Comparison of ENCODE assay signal across 20 cellular contexts in the genomic region with DNA sequence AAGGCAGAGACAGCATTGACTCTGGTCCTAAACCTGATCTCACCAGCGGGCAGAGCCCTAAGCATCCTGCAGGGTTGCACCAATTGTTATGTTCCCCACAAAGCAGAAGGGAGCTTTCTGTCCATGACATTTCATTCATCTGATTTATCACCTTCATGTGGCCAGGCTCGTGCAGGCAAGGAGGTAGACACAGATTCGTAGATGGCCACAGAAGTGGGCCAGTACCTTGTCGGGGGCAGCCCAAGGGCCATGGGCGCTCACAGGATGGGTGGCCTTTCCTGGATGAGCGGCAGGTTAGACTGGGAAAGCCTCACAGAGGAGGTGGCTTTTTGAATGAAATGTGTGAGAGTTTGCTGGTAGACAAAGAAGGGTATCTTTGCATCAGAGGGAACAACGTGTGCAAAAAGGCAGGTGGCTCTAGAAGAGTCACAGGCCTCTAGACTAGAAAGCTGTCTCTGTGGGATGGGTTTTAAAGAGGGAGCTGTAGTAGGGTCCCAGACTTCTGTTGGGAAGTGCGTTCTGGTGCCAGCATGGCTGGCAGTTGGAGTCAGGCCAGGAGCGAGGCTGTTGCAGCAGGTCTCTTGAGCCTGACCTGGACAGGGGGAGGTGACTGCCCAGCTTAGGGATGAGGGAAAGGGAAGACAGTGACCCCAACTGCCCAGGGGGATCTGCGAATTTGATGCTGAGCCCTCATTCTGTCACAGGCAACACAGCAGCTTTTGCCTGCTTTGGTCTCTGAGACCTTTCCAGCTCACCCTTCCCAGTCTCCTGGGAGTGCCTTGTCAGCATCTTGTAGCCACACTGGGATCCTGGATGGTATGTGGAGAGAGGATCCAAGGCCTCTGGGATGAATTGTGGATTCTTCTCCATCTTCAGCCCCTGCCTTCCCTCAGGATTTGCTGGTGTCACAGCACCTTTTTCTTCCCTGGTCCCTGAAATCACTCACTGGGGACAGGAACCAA. TPM values are rescaled to one million over a fixed set of nuclear protein-coding genes. Genes with fewer than 3 reads are reported as not detected.
DNase-seq lines count a peak whose midpoint lies in the region; ATAC-seq, FAIRE-seq and TF ChIP-seq lines count a peak whose summit lies in the region.
"Had no signal": no experiment of that assay in that cellular context is flagged by ENCODE, and none has a peak within 500 bp of the region (broad histone marks: within the 10 kb centered on the region; RNA-seq: fewer than 3 reads in every experiment).

No MANE protein-coding gene starts in this region.

- peak overlapping the region in 1 of 3 experiments; percentile 9 for H3K4me3 ChIP-seq in keratinocyte (ENCODE audit: control insufficient read depth in 2 of 3, extremely low read depth in 1 of 3, insufficient read depth in 2 of 3, low read depth in 1 of 3, low read length in 3 of 3)
- H3K4me3 ChIP-seq in retinal pigment epithelial cell (ENCODE audit: low read length) = peak overlapping the region; percentile 90

- H3K36me3 Mint-ChIP-seq in Calu3 (ENCODE audit: insufficient read depth, unreplicated experiment) = peaks cover 47% of the 10 kb centered on the region
- H3K36me3 Mint-ChIP-seq in activated T-helper 17 cell treated with anti-CD3 and anti-CD28 coated beads, Interleukin-2, amount 50 U/mL, for 72 hours (ENCODE audit: low read depth) = peaks cover 25% of the 10 kb centered on the region
- H3K36me3 Mint-ChIP-seq: activated naive CD4-positive, alpha-beta T cell treated with anti-CD3 and anti-CD28 coated beads, Interleukin-2, amount 50 U/mL, for 24 hours; natural killer cell treated with Interleukin-12 subunit alpha and Interleukin-12 subunit beta and Interleukin-15 and Interleukin-18, amount 100 ng/mL, for 72 hours; stimulated activated naive B cell treated with anti-CD40 and anti-IgM and Interleukin-4, amounts not matched to agents 10 μg/mL and 1 μg/mL and 100 μg/mL, for 72 hours; T-cell had no signal

- H3K36me3 ChIP-seq in keratinocyte (ENCODE audit: control insufficient read depth in 2 of 2, extremely low read depth in 1 of 2, insufficient read depth in 2 of 2, low read length in 2 of 2) = peaks cover 2 to 20% of the 10 kb centered on the region in 2 experiments
- H3K36me3 ChIP-seq: heart left ventricle had no signal

- H3K4me1 Mint-ChIP-seq in Calu3 (ENCODE audit: low read depth, unreplicated experiment) = peaks cover 68% of the 10 kb centered on the region
- H3K4me1 Mint-ChIP-seq in activated T-helper 17 cell treated with anti-CD3 and anti-CD28 coated beads, Interleukin-2, amount 50 U/mL, for 72 hours = peaks cover 17% of the 10 kb centered on the region

- peak overlapping the region; percentile 89 for H3K4me2 ChIP-seq in keratinocyte (ENCODE audit: control insufficient read depth, extremely low read depth, insufficient read depth, low read depth, low read length)
- H3K4me2 ChIP-seq: KMS-11 had no signal

- BruUV-seq in Calu3 (replicated peaks; lab: Mats Ljungman, UMichigan) = no TSS peak

- H4K20me1 ChIP-seq in keratinocyte (ENCODE audit: control insufficient read depth, extremely low read depth, insufficient read depth, low read length) = peaks cover 27% of the 10 kb centered on the region

- ATAC-seq in activated T-helper 17 cell treated with anti-CD3 and anti-CD28 coated beads, Interleukin-2, amount 50 U/mL, for 72 hours (replicated peaks) = no peak
- ATAC-seq: heart left ventricle; natural killer cell treated with Interleukin-12 subunit alpha and Interleukin-12 subunit beta and Interleukin-15 and Interleukin-18, amount 100 ng/mL, for 72 hours; Panc1; stimulated activated naive B cell treated with anti-CD40 and anti-IgM and Interleukin-4, amounts not matched to agents 10 μg/mL and 1 μg/mL and 100 μg/mL, for 72 hours; T-cell had no signal

- H3K79me2 ChIP-seq in keratinocyte (ENCODE audit: control insufficient read depth, insufficient read depth, low read length) = peaks cover 68% of the 10 kb centered on the region

- peaks cover 16% of the 10 kb centered on the region for H3K9me1 ChIP-seq in keratinocyte (ENCODE audit: control insufficient read depth, extremely low read depth, insufficient read depth, low read length)

- no peaks in the 10 kb centered on the region for H3K9me3 ChIP-seq in keratinocyte (ENCODE audit: control insufficient read depth, low read depth, low read length)

- no peaks in the 10 kb centered on the region for H3K27me3 ChIP-seq in keratinocyte (ENCODE audit: control insufficient read depth, extremely low read depth, insufficient read depth, low read length)

- H3K9ac ChIP-seq in keratinocyte (ENCODE audit: control insufficient read depth, extremely low read depth, insufficient read depth, low read length) = no peak overlapping the region
- H3K9ac ChIP-seq: KMS-11 had no signal

- no peaks in the 10 kb centered on the region for H3K9me3 Mint-ChIP-seq in Calu3 (ENCODE audit: low read depth, unreplicated experiment)
- H3K9me3 Mint-ChIP-seq in activated T-helper 17 cell treated with anti-CD3 and anti-CD28 coated beads, Interleukin-2, amount 50 U/mL, for 72 hours = no peaks in the 10 kb centered on the region
- H3K9me3 Mint-ChIP-seq: activated naive CD4-positive, alpha-beta T cell treated with anti-CD3 and anti-CD28 coated beads, Interleukin-2, amount 50 U/mL, for 24 hours; natural killer cell treated with Interleukin-12 subunit alpha and Interleukin-12 subunit beta and Interleukin-15 and Interleukin-18, amount 100 ng/mL, for 72 hours; stimulated activated naive B cell treated with anti-CD40 and anti-IgM and Interleukin-4, amounts not matched to agents 10 μg/mL and 1 μg/mL and 100 μg/mL, for 72 hours; T-cell had no signal

- peak overlapping the region; percentile 84 for H3K4me3 Mint-ChIP-seq in Calu3 (ENCODE audit: low read depth, unreplicated experiment)
- peak overlapping the region; percentile 95 for H3K4me3 Mint-ChIP-seq in activated T-helper 17 cell treated with anti-CD3 and anti-CD28 coated beads, Interleukin-2, amount 50 U/mL, for 72 hours
- H3K4me3 Mint-ChIP-seq: activated naive CD4-positive, alpha-beta T cell treated with anti-CD3 and anti-CD28 coated beads, Interleukin-2, amount 50 U/mL, for 24 hours; natural killer cell treated with Interleukin-12 subunit alpha and Interleukin-12 subunit beta and Interleukin-15 and Interleukin-18, amount 100 ng/mL, for 72 hours; stimulated activated naive B cell treated with anti-CD40 and anti-IgM and Interleukin-4, amounts not matched to agents 10 μg/mL and 1 μg/mL and 100 μg/mL, for 72 hours; T-cell had no signal

- no peak for TF ChIP-seq CTCF in Calu3 (IDR thresholded peaks at IDR 0.05; ENCODE audit: unreplicated experiment)
- TF ChIP-seq CTCF in keratinocyte (optimal IDR thresholded peaks at IDR 0.05 in 1 of 3, IDR thresholded peaks at IDR 0.05 in 1 of 3, conservative IDR thresholded peaks at IDR 0.05 in 1 of 3; ENCODE audit: extremely low read depth in 1 of 3, insufficient read depth in 2 of 3, low read length in 3 of 3) = no peak
- no peak for TF ChIP-seq CTCF in retinal pigment epithelial cell (conservative IDR thresholded peaks at IDR 0.05; ENCODE audit: low read depth, low read length)

- CTCF ChIA-PET in Calu3 (lab: Charles Lee) = no interaction called here

- intact Hi-C loops in Calu3 (cut with micrococcal nuclease; ENCODE audit: unreplicated experiment) = loop anchor here (5.0 kb wide), 1 partner anchor 44 kb away; no protein-coding TSS in a partner anchor

- DNase-seq in Calu3 = no peak
- DNase-seq in keratinocyte (ENCODE audit: low read depth, low spot score) = no peak
- DNase-seq in retinal pigment epithelial cell (ENCODE audit: low read depth) = no peak
- DNase-seq in activated CD8-positive, alpha-beta memory T cell treated with anti-CD3 and anti-CD28 coated beads, Interleukin-2, amount 50 U/mL, for 48 hours = no peak
- DNase-seq in iPS-NIHi11 (ENCODE audit: low spot score) = no peak
- no peak for DNase-seq in activated CD4-positive, CD25-positive, alpha-beta regulatory T cell (lab: John Stamatoyannopoulos, UW)
- no peak for DNase-seq in HPDE6-E6E7 (ENCODE audit: extremely low spot score)
- DNase-seq: activated CD4-positive, CD25-positive, alpha-beta regulatory T cell treated with anti-CD3 and anti-CD28 coated beads, Interleukin-2, amount 50 U/mL, for 72 hours; activated CD8-positive, alpha-beta memory T cell treated with anti-CD3 and anti-CD28 coated beads, Interleukin-2, amount 50 U/mL, for 4 hours; NCI-H1436 treated with DMSO at 0.1 percent for 48 hours; stimulated activated naive B cell treated with anti-CD40 and anti-IgM and Interleukin-4, amounts not matched to agents 10 μg/mL and 1 μg/mL and 100 μg/mL, for 72 hours; T-cell had no signal

- H3K4me1 ChIP-seq in keratinocyte (ENCODE audit: control insufficient read depth, extremely low read depth, insufficient read depth, low read length) = peaks cover 70% of the 10 kb centered on the region

- H3K27me3 Mint-ChIP-seq in Calu3 (ENCODE audit: unreplicated experiment) = no peaks in the 10 kb centered on the region
- H3K27me3 Mint-ChIP-seq in activated T-helper 17 cell treated with anti-CD3 and anti-CD28 coated beads, Interleukin-2, amount 50 U/mL, for 72 hours = peaks cover 22% of the 10 kb centered on the region

- no peak overlapping the region for H3K27ac Mint-ChIP-seq in Calu3 (ENCODE audit: unreplicated experiment)
- no peak overlapping the region for H3K27ac Mint-ChIP-seq in activated T-helper 17 cell treated with anti-CD3 and anti-CD28 coated beads, Interleukin-2, amount 50 U/mL, for 72 hours
- H3K27ac Mint-ChIP-seq: activated naive CD4-positive, alpha-beta T cell treated with anti-CD3 and anti-CD28 coated beads, Interleukin-2, amount 50 U/mL, for 24 hours; natural killer cell treated with Interleukin-12 subunit alpha and Interleukin-12 subunit beta and Interleukin-15 and Interleukin-18, amount 100 ng/mL, for 72 hours; stimulated activated naive B cell treated with anti-CD40 and anti-IgM and Interleukin-4, amounts not matched to agents 10 μg/mL and 1 μg/mL and 100 μg/mL, for 72 hours; T-cell had no signal

- no peak for FAIRE-seq in keratinocyte (lab: Jason Lieb, UNC)
- FAIRE-seq: endometrium, H54 had no signal

- dilution Hi-C loops in keratinocyte (cut with MboI; ENCODE audit: extremely low pct_ligation_motif_present, low sequenced_read_pairs) = no loop called here

- H2AFZ ChIP-seq in keratinocyte (ENCODE audit: control insufficient read depth, low read length) = no peak overlapping the region

- no peak overlapping the region for H3K27ac ChIP-seq in keratinocyte (ENCODE audit: control insufficient read depth, insufficient read depth, low read length)
- H3K27ac ChIP-seq: KMS-11 had no signal

RNA-seq across cellular contexts. Expression of gene TSKU, which starts 3.2 kb away (rescaled TPM):
- 49.0 and 56.1 TPM in 2 replicates for total RNA-seq in Calu3 (2022)
- 10 to 100 TPM in 1 of 2 donors, 1 to 10 TPM in 1; 3.2 to 45.6 TPM for total RNA-seq in activated T-helper 17 cell treated with anti-CD3 and anti-CD28 coated beads, Interleukin-2, amount 50 U/mL, for 72 hours
- 22.8 to 36.1 TPM (median 35.8 TPM) in 3 replicates for polyA plus RNA-seq in keratinocyte
- 3.6 TPM for polyA plus RNA-seq in keratinocyte (2011; ENCODE audit: low read depth)
- polyA plus RNA-seq in keratinocyte (2011; cell fraction: cytosol; rRNA removed) = 23.3 and 32.4 TPM in 2 replicates
- 46.7 and 64.8 TPM in 2 replicates for polyA plus RNA-seq in keratinocyte (2011; cell fraction: nucleus; rRNA removed)
- polyA plus RNA-seq in keratinocyte (2012; ENCODE audit: low replicate concordance) = 24.0 and 42.3 TPM in 2 replicates
- polyA minus RNA-seq in keratinocyte = 27.5 to 79.8 TPM (median 38.8 TPM) in 3 replicates
- 58.9 TPM for polyA minus RNA-seq in keratinocyte (2011; cell fraction: cytosol; rRNA and poly(A)+ RNA removed)
- polyA minus RNA-seq in keratinocyte (2011; cell fraction: nucleus; rRNA and poly(A)+ RNA removed) = 52.7 and 54.9 TPM in 2 replicates
- total RNA-seq: natural killer cell treated with Interleukin-12 subunit alpha and Interleukin-12 subunit beta and Interleukin-15 and Interleukin-18, amount 100 ng/mL, for 72 hours had no signal
